In the genomic region with DNA sequence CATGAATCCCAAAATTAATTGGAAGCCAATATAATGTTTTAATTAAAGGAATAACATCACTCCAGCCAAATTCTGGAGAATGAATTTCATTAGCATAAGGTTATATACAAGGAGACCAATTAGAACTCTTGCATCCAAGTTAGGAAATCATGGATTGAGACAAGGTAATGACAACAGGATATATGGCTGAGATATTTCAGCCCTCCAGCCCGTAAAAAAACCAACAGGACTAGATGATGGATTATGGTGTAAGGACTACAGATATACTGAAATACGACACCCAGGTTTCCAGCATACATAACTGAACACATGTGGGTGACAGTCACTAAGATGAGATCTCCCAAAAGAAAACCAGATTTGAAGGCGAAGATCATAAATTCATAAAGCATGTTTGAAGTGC, we compare ENCODE assay signal across 19 cellular contexts. TPM values are rescaled to one million over a fixed set of nuclear protein-coding genes. Genes with fewer than 3 reads are reported as not detected.
DNase-seq lines count a peak whose midpoint lies in the region; ATAC-seq and TF ChIP-seq lines count a peak whose summit lies in the region.
"Had no signal": no experiment of that assay in that cellular context is flagged by ENCODE, and none has a peak within 500 bp of the region (broad histone marks: within the 10 kb centered on the region; RNA-seq: fewer than 3 reads in every experiment).

No MANE protein-coding gene starts in this region.

- POLR2A ChIA-PET in HEK293T (lab: Yijun Ruan, JAX) (no interaction called here), WTC11 (lab: Charles Lee) (no interaction called here)

- H3K4me3 Mint-ChIP-seq in WTC11: no peak overlapping the region
- H3K4me3 Mint-ChIP-seq: B cell; CD4-positive, CD25-positive, alpha-beta regulatory T cell; CD8-positive, alpha-beta T cell; GM23338; H9 had no signal

- CTCF ChIA-PET in HEK293T (lab: Yijun Ruan, JAX): no interaction called here
- CTCF ChIA-PET in WTC11 (lab: Charles Lee): no interaction called here

- H3K27me3 Mint-ChIP-seq in WTC11 (ENCODE audit: low read depth): no peaks in the 10 kb centered on the region
- H3K27me3 Mint-ChIP-seq: B cell; CD4-positive, CD25-positive, alpha-beta regulatory T cell had no signal

- H3K4me1 Mint-ChIP-seq in WTC11: peaks cover 22% of the 10 kb centered on the region
- H3K4me1 Mint-ChIP-seq: B cell had no signal

- peak overlapping the region; percentile 16; the same call in 1 of the 2 replicates for H3K27ac Mint-ChIP-seq in WTC11
- H3K27ac Mint-ChIP-seq: B cell; CD4-positive, CD25-positive, alpha-beta regulatory T cell; CD8-positive, alpha-beta T cell had no signal

- ATAC-seq in WTC11: no peak
- no peak for ATAC-seq in HG03520 (IDR thresholded peaks at IDR 0.05; ENCODE audit: unreplicated experiment)
- no peak for ATAC-seq in HG03354 (IDR thresholded peaks at IDR 0.05; ENCODE audit: poor library complexity, severe bottlenecking, unreplicated experiment)
- ATAC-seq: CD8-positive, alpha-beta T cell; GM12878; GM23338; HCT116 had no signal

- no peak for TF ChIP-seq CTCF in WTC11 (IDR thresholded peaks at IDR 0.05)

- DNase-seq in NCI-H82 (lab: John Stamatoyannopoulos, UW) (peak; percentile 32), NCI-H82 treated with DMSO at 0.1 percent for 48 hours (lab: John Stamatoyannopoulos, UW; ENCODE audit: unreplicated experiment) (no peak), HEK293T (ENCODE audit: extremely low spot score) (no peak), WTC11 (ENCODE audit: low spot score) (no peak), DMS153 treated with DMSO at 0.1 percent for 48 hours (lab: John Stamatoyannopoulos, UW; ENCODE audit: unreplicated experiment) (no peak)
- DNase-seq: Caco-2; CD4-positive, CD25-positive, alpha-beta regulatory T cell; CD8-positive, alpha-beta T cell; DMS153; DMS79; EL; GDM1; H9 had no signal

- H3K36me3 Mint-ChIP-seq in WTC11: no peaks in the 10 kb centered on the region
- H3K36me3 Mint-ChIP-seq: CD4-positive, CD25-positive, alpha-beta regulatory T cell; CD8-positive, alpha-beta T cell had no signal

- no peaks in the 10 kb centered on the region for H3K9me3 Mint-ChIP-seq in WTC11
- H3K9me3 Mint-ChIP-seq: CD4-positive, CD25-positive, alpha-beta regulatory T cell; CD8-positive, alpha-beta T cell; GM23338; H9 had no signal

TF ChIP-seq in HEK293T, 16 proteins besides CTCF, POLR2A, EP300 and RAD21:
- no peak for TF ChIP-seq LEF1 (IDR thresholded peaks at IDR 0.05; ENCODE audit: borderline replicate concordance)
- TF ChIP-seq, protein P1, sequence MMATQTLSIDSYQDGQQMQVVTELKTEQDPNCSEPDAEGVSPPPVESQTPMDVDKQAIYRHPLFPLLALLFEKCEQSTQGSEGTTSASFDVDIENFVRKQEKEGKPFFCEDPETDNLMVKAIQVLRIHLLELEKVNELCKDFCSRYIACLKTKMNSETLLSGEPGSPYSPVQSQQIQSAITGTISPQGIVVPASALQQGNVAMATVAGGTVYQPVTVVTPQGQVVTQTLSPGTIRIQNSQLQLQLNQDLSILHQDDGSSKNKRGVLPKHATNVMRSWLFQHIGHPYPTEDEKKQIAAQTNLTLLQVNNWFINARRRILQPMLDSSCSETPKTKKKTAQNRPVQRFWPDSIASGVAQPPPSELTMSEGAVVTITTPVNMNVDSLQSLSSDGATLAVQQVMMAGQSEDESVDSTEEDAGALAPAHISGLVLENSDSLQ (IDR thresholded peaks at IDR 0.05): 0 out of 2 replicates have a peak, but pooled peaks have one; percentile 11

TF ChIP-seq in WTC11, 78 proteins besides CTCF, POLR2A, EP300 and RAD21:
- TF ChIP-seq, protein P2, sequence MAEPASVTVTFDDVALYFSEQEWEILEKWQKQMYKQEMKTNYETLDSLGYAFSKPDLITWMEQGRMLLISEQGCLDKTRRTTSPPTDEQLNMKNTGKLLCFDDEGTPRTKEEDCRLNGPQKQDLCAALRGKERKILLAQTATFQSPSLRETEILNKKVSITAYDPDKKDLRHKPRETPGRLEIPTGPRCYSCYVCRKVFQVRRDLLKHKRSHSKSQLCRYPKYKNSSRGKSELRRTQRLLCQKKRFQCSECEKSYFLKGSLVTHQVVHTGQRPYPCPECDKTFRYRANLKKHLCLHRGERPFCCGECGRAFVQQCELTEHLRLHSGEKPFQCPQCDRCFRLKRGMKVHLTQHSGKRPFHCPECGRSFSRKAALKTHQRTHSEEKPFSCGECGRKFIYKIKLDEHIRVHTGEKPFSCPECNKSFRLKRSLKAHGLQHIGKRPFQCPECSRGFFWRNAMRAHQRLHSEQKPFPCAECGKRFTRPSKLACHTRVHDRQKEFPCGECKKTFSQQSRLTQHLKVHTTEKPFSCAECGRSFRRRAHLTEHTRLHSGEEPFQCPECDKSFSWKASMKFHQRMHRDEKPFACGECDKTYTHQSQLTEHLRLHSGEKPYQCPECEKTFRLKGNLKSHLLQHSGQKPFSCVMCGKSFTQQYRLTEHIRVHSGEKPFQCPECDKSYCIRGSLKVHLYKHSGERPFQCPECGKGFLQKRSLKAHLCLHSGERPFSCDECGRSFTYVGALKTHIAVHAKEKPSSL (CRISPR knock-in tag; conservative IDR thresholded peaks at IDR 0.05): no peak
- TF ChIP-seq, protein P3, sequence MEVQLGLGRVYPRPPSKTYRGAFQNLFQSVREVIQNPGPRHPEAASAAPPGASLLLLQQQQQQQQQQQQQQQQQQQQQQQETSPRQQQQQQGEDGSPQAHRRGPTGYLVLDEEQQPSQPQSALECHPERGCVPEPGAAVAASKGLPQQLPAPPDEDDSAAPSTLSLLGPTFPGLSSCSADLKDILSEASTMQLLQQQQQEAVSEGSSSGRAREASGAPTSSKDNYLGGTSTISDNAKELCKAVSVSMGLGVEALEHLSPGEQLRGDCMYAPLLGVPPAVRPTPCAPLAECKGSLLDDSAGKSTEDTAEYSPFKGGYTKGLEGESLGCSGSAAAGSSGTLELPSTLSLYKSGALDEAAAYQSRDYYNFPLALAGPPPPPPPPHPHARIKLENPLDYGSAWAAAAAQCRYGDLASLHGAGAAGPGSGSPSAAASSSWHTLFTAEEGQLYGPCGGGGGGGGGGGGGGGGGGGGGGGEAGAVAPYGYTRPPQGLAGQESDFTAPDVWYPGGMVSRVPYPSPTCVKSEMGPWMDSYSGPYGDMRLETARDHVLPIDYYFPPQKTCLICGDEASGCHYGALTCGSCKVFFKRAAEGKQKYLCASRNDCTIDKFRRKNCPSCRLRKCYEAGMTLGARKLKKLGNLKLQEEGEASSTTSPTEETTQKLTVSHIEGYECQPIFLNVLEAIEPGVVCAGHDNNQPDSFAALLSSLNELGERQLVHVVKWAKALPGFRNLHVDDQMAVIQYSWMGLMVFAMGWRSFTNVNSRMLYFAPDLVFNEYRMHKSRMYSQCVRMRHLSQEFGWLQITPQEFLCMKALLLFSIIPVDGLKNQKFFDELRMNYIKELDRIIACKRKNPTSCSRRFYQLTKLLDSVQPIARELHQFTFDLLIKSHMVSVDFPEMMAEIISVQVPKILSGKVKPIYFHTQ (CRISPR knock-in tag; IDR thresholded peaks at IDR 0.05): no peak
- TF ChIP-seq FOXJ3 (CRISPR knock-in tag; IDR thresholded peaks at IDR 0.05; ENCODE audit: borderline replicate concordance) (no peak), NR1H2 (CRISPR knock-in tag; IDR thresholded peaks at IDR 0.05) (no peak), RELA (CRISPR knock-in tag; IDR thresholded peaks at IDR 0.05; ENCODE audit: borderline replicate concordance) (no peak)

RNA-seq across cellular contexts. Expression of a gene that starts 56.5 kb away (rescaled TPM):
- 72.5 to 88.8 TPM (median 82.2 TPM) in 3 replicates for total RNA-seq in WTC11 (2021)
